In genomic region chr18:24504401-24504800, GRCh38 we compare ENCODE assay signal across 22 cellular contexts. TPM values are rescaled to one million over a fixed set of nuclear protein-coding genes. Genes with fewer than 3 reads are reported as not detected.
DNase-seq lines count a peak whose midpoint lies in the region; ATAC-seq, FAIRE-seq and TF ChIP-seq lines count a peak whose summit lies in the region.
"Had no signal": no experiment of that assay in that cellular context is flagged by ENCODE, and none has a peak within 500 bp of the region (broad histone marks: within the 10 kb centered on the region; RNA-seq: fewer than 3 reads in every experiment).

No MANE protein-coding gene starts in this region.

- H3K27me3 ChIP-seq in mammary epithelial cell (ENCODE audit: insufficient read depth, low read length) (no peaks in the 10 kb centered on the region), breast epithelium (no peaks in the 10 kb centered on the region), bronchial epithelial cell (ENCODE audit: control insufficient read depth, insufficient read depth, low read length) (no peaks in the 10 kb centered on the region), foreskin keratinocyte (no peaks in the 10 kb centered on the region), neuronal stem cell (ENCODE audit: control insufficient read depth in 3 of 3, insufficient read depth in 3 of 3, low read depth in 1 of 3, low read length in 3 of 3) (peaks cover 0 to 3% (median 0%) of the 10 kb centered on the region in 3 experiments), MM.1S (replicated peaks; ENCODE audit: insufficient read depth, low read length) (no peaks in the 10 kb centered on the region)
- H3K27me3 ChIP-seq: BE2C, BLaER1 had no signal

- no peak overlapping the region for H3K4ac ChIP-seq in neuronal stem cell (ENCODE audit: low read length)

- H2BK15ac ChIP-seq in neuronal stem cell (ENCODE audit: low read length): no peak overlapping the region

- no peak for FAIRE-seq in bronchial epithelial cell (lab: Jason Lieb, UNC)
- FAIRE-seq: A204.1, G401.6, GM12891, GM19239 had no signal

- H3F3A ChIP-seq in MM.1S (ENCODE audit: insufficient read depth, low read length): no peaks in the 10 kb centered on the region

- no peak for TF ChIP-seq POLR2A in breast epithelium (IDR thresholded peaks at IDR 0.05)

- H3K4me3 ChIP-seq in mammary epithelial cell (replicated peaks in 1 of 3; ENCODE audit: insufficient read depth in 1 of 3, low read depth in 2 of 3, low read length in 3 of 3) (no peak overlapping the region), breast epithelium (no peak overlapping the region), bronchial epithelial cell (ENCODE audit: low read depth, low read length) (no peak overlapping the region), neuronal stem cell (ENCODE audit: low read length in 2 of 2) (no peak overlapping the region), MM.1S (ENCODE audit: low read length) (no peak overlapping the region)
- H3K4me3 ChIP-seq: BLaER1 had no signal

- 84% methylated on average over 4 of the region's 4 CpGs for WGBS in mammary epithelial cell (ENCODE audit: low coverage, missing lambda C conversion rate)
- WGBS in neuronal stem cell (ENCODE audit: extremely low coverage in 2 of 2, insufficient read length in 2 of 2, insufficient replicate concordance in 1 of 2), 2 donors: no CpG with 5 or more reads among the region's 4 CpGs

- H2BK5ac ChIP-seq in neuronal stem cell (ENCODE audit: low read length): no peak overlapping the region

- H3K23ac ChIP-seq in neuronal stem cell (ENCODE audit: low read depth, low read length, poor library complexity): no peak overlapping the region

- H3K9me3 ChIP-seq in mammary epithelial cell (replicated peaks; ENCODE audit: insufficient read depth, low read length) (no peaks in the 10 kb centered on the region), breast epithelium (no peaks in the 10 kb centered on the region), neuronal stem cell (replicated peaks in 1 of 2; ENCODE audit: control insufficient read depth in 2 of 2, insufficient read depth in 1 of 2, low read depth in 1 of 2, low read length in 2 of 2) (no peaks in the 10 kb centered on the region), MM.1S (replicated peaks; ENCODE audit: insufficient read depth, low read length) (no peaks in the 10 kb centered on the region)
- H3K9me3 ChIP-seq: BE2C, BLaER1, Caco-2 had no signal

- dilution Hi-C loops in mammary epithelial cell (cut with HindIII; ENCODE audit: low sequenced_read_pairs): no loop called here

- no peak overlapping the region for H3K14ac ChIP-seq in neuronal stem cell (ENCODE audit: low read length)

- H4K8ac ChIP-seq in neuronal stem cell (ENCODE audit: low read depth, low read length): peak overlapping the region; percentile 90

- H4K20me1 ChIP-seq in mammary epithelial cell (ENCODE audit: insufficient read depth, low read length): no peaks in the 10 kb centered on the region
- no peaks in the 10 kb centered on the region for H4K20me1 ChIP-seq in MM.1S (ENCODE audit: insufficient read depth, low read length)
- H4K20me1 ChIP-seq: BLaER1 had no signal

- H3K36me3 ChIP-seq in mammary epithelial cell (ENCODE audit: insufficient read depth, low read length): no peaks in the 10 kb centered on the region
- H3K36me3 ChIP-seq in breast epithelium: no peaks in the 10 kb centered on the region
- H3K36me3 ChIP-seq in bronchial epithelial cell (ENCODE audit: control insufficient read depth, insufficient read depth, low read length): no peaks in the 10 kb centered on the region
- H3K36me3 ChIP-seq in neuronal stem cell (replicated peaks in 1 of 2; ENCODE audit: control insufficient read depth in 2 of 2, insufficient read depth in 2 of 2, low read length in 2 of 2): no peaks in the 10 kb centered on the region
- no peaks in the 10 kb centered on the region for H3K36me3 ChIP-seq in MM.1S (replicated peaks; ENCODE audit: insufficient read depth, low read length)
- H3K36me3 ChIP-seq: BE2C, BLaER1 had no signal

- no peak overlapping the region for H2BK12ac ChIP-seq in neuronal stem cell (ENCODE audit: low read length)

- no peaks in the 10 kb centered on the region for H3K4me1 ChIP-seq in mammary epithelial cell (ENCODE audit: insufficient read depth, low read length)
- H3K4me1 ChIP-seq in breast epithelium: no peaks in the 10 kb centered on the region
- H3K4me1 ChIP-seq in foreskin keratinocyte: no peaks in the 10 kb centered on the region
- H3K4me1 ChIP-seq in neuronal stem cell (ENCODE audit: control insufficient read depth in 2 of 2, insufficient read depth in 1 of 2, low read depth in 1 of 2, low read length in 2 of 2): peaks cover 5 to 8% of the 10 kb centered on the region in 2 donors
- H3K4me1 ChIP-seq in MM.1S (ENCODE audit: low read length): no peaks in the 10 kb centered on the region
- H3K4me1 ChIP-seq: BE2C, BLaER1 had no signal

- H3K9me2 ChIP-seq in MM.1S (replicated peaks; ENCODE audit: insufficient read depth, low read length): no peaks in the 10 kb centered on the region

- H2AK5ac ChIP-seq in neuronal stem cell (ENCODE audit: low read depth, low read length): no peak overlapping the region

- in situ Hi-C loops in mammary epithelial cell (cut with MboI; ENCODE audit: low sequenced_read_pairs in 2 of 2): no loop called here

- H3K9ac ChIP-seq in mammary epithelial cell (ENCODE audit: insufficient read depth, low read length): no peak overlapping the region
- no peak overlapping the region for H3K9ac ChIP-seq in neuronal stem cell (ENCODE audit: low read depth, low read length, poor library complexity)
- H3K9ac ChIP-seq in MM.1S (ENCODE audit: low read length): no peak overlapping the region
- H3K9ac ChIP-seq: BLaER1 had no signal

- TF ChIP-seq CTCF in mammary epithelial cell (conservative IDR thresholded peaks at IDR 0.05 in 1 of 2, IDR thresholded peaks at IDR 0.05 in 1 of 2; ENCODE audit: extremely low read depth in 1 of 2, insufficient read depth in 1 of 2, low read depth in 1 of 2, low read length in 2 of 2) (no peak), breast epithelium (IDR thresholded peaks at IDR 0.05) (no peak), bronchial epithelial cell (IDR thresholded peaks at IDR 0.05; ENCODE audit: insufficient read depth, low read length, severe bottlenecking) (no peak), foreskin keratinocyte (conservative IDR thresholded peaks at IDR 0.05) (no peak), MM.1S (IDR thresholded peaks at IDR 0.05; ENCODE audit: low read length) (no peak)

- H3K79me2 ChIP-seq in mammary epithelial cell (ENCODE audit: insufficient read depth, low read length) (no peaks in the 10 kb centered on the region), MM.1S (ENCODE audit: low read length) (no peaks in the 10 kb centered on the region)

- CTCF ChIA-PET in mammary epithelial cell (lab: Charles Lee; ENCODE audit: low non-redundant PET): no interaction called here

- intact Hi-C loops in mammary epithelial cell (cut with micrococcal nuclease): no loop called here
- intact Hi-C loops in breast epithelium (cut with DNase I; ENCODE audit: low total_unique reads): no loop called here

- peak; percentile 47 for ATAC-seq in foreskin keratinocyte
- no peak for ATAC-seq in GM21737 (IDR thresholded peaks at IDR 0.05; ENCODE audit: unreplicated experiment)
- ATAC-seq: CD8-positive, alpha-beta T cell had no signal

- DNase-seq in mammary epithelial cell: peak; percentile 35
- no peak for DNase-seq in breast epithelium (ENCODE audit: low spot score in 2 of 2)
- DNase-seq in bronchial epithelial cell (ENCODE audit: low read depth): peak; percentile 18
- peak; percentile 44 to 72 for DNase-seq in foreskin keratinocyte
- no peak for DNase-seq in neuronal stem cell (ENCODE audit: low spot score)
- no peak for DNase-seq in cerebellum (ENCODE audit: low spot score)
- DNase-seq in MM.1S: no peak
- DNase-seq: 8988T; ACHN; BE2C; C1 segment of cervical spinal cord; Caco-2; Calu3; CD4-positive, alpha-beta T cell; CD8-positive, alpha-beta T cell; GF-D8 had no signal

- no peak overlapping the region for H2BK120ac ChIP-seq in neuronal stem cell (ENCODE audit: low read depth, low read length)

- no TSS peak for BruUV-seq in mammary epithelial cell (replicated peaks; lab: Mats Ljungman, UMichigan)

- H2AFZ ChIP-seq in mammary epithelial cell (ENCODE audit: low read depth, low read length) (no peak overlapping the region), neuronal stem cell (ENCODE audit: low read length) (no peak overlapping the region), MM.1S (ENCODE audit: low read length) (no peak overlapping the region)

- H3K4me2 ChIP-seq in mammary epithelial cell (ENCODE audit: insufficient read depth, low read depth, low read length) (no peak overlapping the region), neuronal stem cell (ENCODE audit: insufficient read depth, low read length, poor library complexity, severe bottlenecking) (no peak overlapping the region), MM.1S (ENCODE audit: low read depth, low read length) (no peak overlapping the region)
- H3K4me2 ChIP-seq: BLaER1 had no signal

- H3K18ac ChIP-seq in neuronal stem cell (ENCODE audit: low read length): no peak overlapping the region

- no peaks in the 10 kb centered on the region for H3K79me1 ChIP-seq in neuronal stem cell (ENCODE audit: low read depth, low read length)

- H3K27ac ChIP-seq in mammary epithelial cell (ENCODE audit: insufficient read depth, low read depth, low read length): no peak overlapping the region
- H3K27ac ChIP-seq in breast epithelium: no peak overlapping the region
- no peak overlapping the region for H3K27ac ChIP-seq in foreskin keratinocyte
- H3K27ac ChIP-seq in neuronal stem cell (replicated peaks; ENCODE audit: low read length): no peak overlapping the region
- no peak overlapping the region for H3K27ac ChIP-seq in MM.1S (ENCODE audit: low read length)
- H3K27ac ChIP-seq: BLaER1 had no signal

- H4K91ac ChIP-seq in neuronal stem cell (ENCODE audit: low read depth, low read length, poor library complexity): no peak overlapping the region

RNA-seq across cellular contexts. Expression of gene HRH4, which starts 44.0 kb away (rescaled TPM):
- total RNA-seq in mammary epithelial cell (under 1 TPM in 1 of 2 donors, not detected in 1; under 0.01 TPM), breast epithelium (under 1 TPM in 2 of 3 donors, not detected in 1; 0.16 to 0.29 TPM), bronchial epithelial cell (under 0.01 and 0.13 TPM in 2 replicates), foreskin keratinocyte (0.04 TPM in 1 of 2 replicates, not detected in the other), cerebellum (0.18 TPM)
- polyA plus RNA-seq in mammary epithelial cell (not detected), foreskin keratinocyte (not detected in 2 replicates)
- polyA minus RNA-seq in mammary epithelial cell: not detected
- 0.03 TPM for polyA plus RNA-seq in neuronal stem cell (2013, experiment 1 of 2)
- polyA plus RNA-seq in neuronal stem cell (2013, experiment 2 of 2): 0.04 TPM
- total RNA-seq: Caco-2; CD8-positive, alpha-beta T cell had no signal

Comparison
In these comparisons a context has a peak if more than half of its experiments do, and no peak if none do; other contexts are left out.
1. DNase-seq: peak in mammary epithelial cell (single experiment), bronchial epithelial cell (single experiment) and foreskin keratinocyte (2 of 2); none in breast epithelium (0 of 2), neuronal stem cell (single experiment), cerebellum (single experiment) and MM.1S (single experiment).